Comparison of ENCODE assay signal across 3 cellular contexts in genomic region chr7:18450021-18450420, GRCh38.
A peak's percentile ranks its signal among the peaks of the same experiment; 100 is the strongest.
TF ChIP-seq lines count a peak whose summit lies in the region.

No MANE protein-coding gene starts in this region.

TF ChIP-seq in A549, 52 proteins besides CTCF, POLR2A, EP300 and RAD21:
- TF ChIP-seq KDM5A (IDR thresholded peaks at IDR 0.05) (no peak), MAFK (IDR thresholded peaks at IDR 0.05; ENCODE audit: partially characterized antibody) (peak; percentile 82)

TF ChIP-seq in IMR-90, 13 proteins besides CTCF, POLR2A, EP300 and RAD21:
- no peak for TF ChIP-seq BHLHE40 (IDR thresholded peaks at IDR 0.05; ENCODE audit: low read depth, low read length)
- TF ChIP-seq RCOR1 (IDR thresholded peaks at IDR 0.05; ENCODE audit: insufficient replicate concordance, low read length), result no peak
- peak; percentile 30; the same call in 1 of the 2 replicates for TF ChIP-seq CEBPB (IDR thresholded peaks at IDR 0.05; ENCODE audit: low read depth, low read length)
- TF ChIP-seq MAFK (IDR thresholded peaks at IDR 0.05; ENCODE audit: low read depth, low read length), result peak; percentile 81

TF ChIP-seq in K562, 482 proteins besides CTCF, POLR2A, EP300 and RAD21:
- TF ChIP-seq CBFA2T3 (IDR thresholded peaks at IDR 0.05), result no peak
- TF ChIP-seq KAT2B (IDR thresholded peaks at IDR 0.05; ENCODE audit: low read depth, low read length), result no peak
- no peak for TF ChIP-seq CBX5 (IDR thresholded peaks at IDR 0.05; ENCODE audit: borderline replicate concordance, low read depth)
- no peak for TF ChIP-seq SREBF2 (CRISPR knock-in tag; IDR thresholded peaks at IDR 0.05)
- no peak for TF ChIP-seq ASH1L (IDR thresholded peaks at IDR 0.05; ENCODE audit: borderline replicate concordance, low read depth, partially characterized antibody)
- no peak for TF ChIP-seq NCOR1 (IDR thresholded peaks at IDR 0.05)
- no peak for TF ChIP-seq TGIF2 (CRISPR knock-in tag; IDR thresholded peaks at IDR 0.05)
- no peak for TF ChIP-seq ZNF140 (CRISPR knock-in tag; IDR thresholded peaks at IDR 0.05)
- 0 out of 2 replicates have a peak, but pooled peaks have one; percentile 21 for TF ChIP-seq MAFK (IDR thresholded peaks at IDR 0.05; ENCODE audit: low read length)
- TF ChIP-seq, protein P1, sequence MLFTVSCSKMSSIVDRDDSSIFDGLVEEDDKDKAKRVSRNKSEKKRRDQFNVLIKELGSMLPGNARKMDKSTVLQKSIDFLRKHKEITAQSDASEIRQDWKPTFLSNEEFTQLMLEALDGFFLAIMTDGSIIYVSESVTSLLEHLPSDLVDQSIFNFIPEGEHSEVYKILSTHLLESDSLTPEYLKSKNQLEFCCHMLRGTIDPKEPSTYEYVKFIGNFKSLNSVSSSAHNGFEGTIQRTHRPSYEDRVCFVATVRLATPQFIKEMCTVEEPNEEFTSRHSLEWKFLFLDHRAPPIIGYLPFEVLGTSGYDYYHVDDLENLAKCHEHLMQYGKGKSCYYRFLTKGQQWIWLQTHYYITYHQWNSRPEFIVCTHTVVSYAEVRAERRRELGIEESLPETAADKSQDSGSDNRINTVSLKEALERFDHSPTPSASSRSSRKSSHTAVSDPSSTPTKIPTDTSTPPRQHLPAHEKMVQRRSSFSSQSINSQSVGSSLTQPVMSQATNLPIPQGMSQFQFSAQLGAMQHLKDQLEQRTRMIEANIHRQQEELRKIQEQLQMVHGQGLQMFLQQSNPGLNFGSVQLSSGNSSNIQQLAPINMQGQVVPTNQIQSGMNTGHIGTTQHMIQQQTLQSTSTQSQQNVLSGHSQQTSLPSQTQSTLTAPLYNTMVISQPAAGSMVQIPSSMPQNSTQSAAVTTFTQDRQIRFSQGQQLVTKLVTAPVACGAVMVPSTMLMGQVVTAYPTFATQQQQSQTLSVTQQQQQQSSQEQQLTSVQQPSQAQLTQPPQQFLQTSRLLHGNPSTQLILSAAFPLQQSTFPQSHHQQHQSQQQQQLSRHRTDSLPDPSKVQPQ (CRISPR knock-in tag; IDR thresholded peaks at IDR 0.05; ENCODE audit: borderline replicate concordance), result no peak
- TF ChIP-seq TEAD4 (IDR thresholded peaks at IDR 0.05; ENCODE audit: low read length), result no peak
- no peak for TF ChIP-seq TEAD4 (CRISPR knock-in tag; IDR thresholded peaks at IDR 0.05; ENCODE audit: borderline replicate concordance)
- no peak for TF ChIP-seq YBX1 (IDR thresholded peaks at IDR 0.05)
- TF ChIP-seq ZNF589 (CRISPR knock-in tag; IDR thresholded peaks at IDR 0.05; ENCODE audit: low read depth), result no peak
- TF ChIP-seq C11orf30 (IDR thresholded peaks at IDR 0.05; ENCODE audit: low read depth), result 0 out of 2 replicates have a peak, but pooled peaks have one; percentile 16
- TF ChIP-seq GTF2B (IDR thresholded peaks at IDR 0.05; ENCODE audit: extremely low read depth, insufficient read length), result no peak
- no peak for TF ChIP-seq MEF2D (tag; conservative IDR thresholded peaks at IDR 0.05; ENCODE audit: low read depth)
- TF ChIP-seq BACH1 (tag; IDR thresholded peaks at IDR 0.05), result no peak
- no peak for TF ChIP-seq SMAD2 (IDR thresholded peaks at IDR 0.05; ENCODE audit: low read depth, low read length)
- TF ChIP-seq RB1 (IDR thresholded peaks at IDR 0.05; ENCODE audit: low read depth), result no peak
- TF ChIP-seq ARHGAP35 (IDR thresholded peaks at IDR 0.05; ENCODE audit: partially characterized antibody), result no peak
- TF ChIP-seq RFX7 (CRISPR knock-in tag; IDR thresholded peaks at IDR 0.05), result no peak
- no peak for TF ChIP-seq SMC3 (conservative IDR thresholded peaks at IDR 0.05; ENCODE audit: insufficient read depth, low read depth, low read length)
- TF ChIP-seq MAFF (IDR thresholded peaks at IDR 0.05; ENCODE audit: low read length), result peak; percentile 31; the same call in 1 of the 2 replicates
- no peak for TF ChIP-seq CSDE1 (IDR thresholded peaks at IDR 0.05)
- no peak for TF ChIP-seq CHD2 (IDR thresholded peaks at IDR 0.05; ENCODE audit: low read depth, low read length)
- TF ChIP-seq POU5F1 (IDR thresholded peaks at IDR 0.05; ENCODE audit: borderline replicate concordance, low read depth, low read length, partially characterized antibody), result no peak
- TF ChIP-seq KHSRP (IDR thresholded peaks at IDR 0.05), result no peak
TF ChIP-seq in K562: peak in this region for 3.
